Comparison of ENCODE assay signal across 8 cellular contexts in the genomic region with DNA sequence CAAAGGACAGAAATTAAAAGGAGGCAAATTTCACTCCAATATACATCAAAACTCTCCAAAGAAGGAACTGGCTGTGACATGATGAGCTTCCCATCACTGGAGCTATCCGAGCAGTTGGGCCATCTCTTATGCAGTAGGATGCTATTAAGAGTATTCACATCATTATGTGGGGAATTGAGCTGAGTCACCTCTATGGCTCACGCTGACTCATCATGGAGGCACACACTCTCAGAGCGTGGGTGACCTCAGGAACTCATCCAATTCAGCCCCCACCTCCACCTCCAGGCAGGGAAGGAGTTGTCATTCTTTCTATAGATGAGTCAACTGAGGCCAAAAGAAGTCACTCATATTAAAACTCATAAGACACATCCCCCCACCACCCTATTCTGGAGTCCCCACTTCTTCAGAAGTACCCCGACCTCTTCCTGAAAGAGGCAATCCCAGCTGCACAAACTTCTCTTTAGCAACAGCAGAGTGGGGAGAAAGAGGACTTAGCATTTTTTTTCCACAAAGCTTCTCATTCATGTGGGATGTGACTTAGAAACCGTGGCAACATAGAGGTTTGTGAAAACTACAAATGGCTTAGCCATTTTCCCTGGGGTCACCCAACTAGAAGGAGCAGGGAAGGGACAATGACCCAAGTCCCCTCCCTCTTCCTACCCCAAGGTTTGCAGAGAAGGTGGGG.
DNase-seq lines count a peak whose midpoint lies in the region; ATAC-seq lines count a peak whose summit lies in the region.
"Had no signal": no experiment of that assay in that cellular context is flagged by ENCODE, and none has a peak within 500 bp of the region (broad histone marks: within the 10 kb centered on the region; RNA-seq: fewer than 3 reads in every experiment).

No MANE protein-coding gene starts in this region.

- no peak overlapping the region for H3K4me3 Mint-ChIP-seq in activated naive CD8-positive, alpha-beta T cell treated with anti-CD3 and anti-CD28 coated beads, Interleukin-2, amount 50 U/mL, for 24 hours
- H3K4me3 Mint-ChIP-seq: T-cell had no signal

- H3K27me3 Mint-ChIP-seq in activated naive CD8-positive, alpha-beta T cell treated with anti-CD3 and anti-CD28 coated beads, Interleukin-2, amount 50 U/mL, for 24 hours = peaks cover 12% of the 10 kb centered on the region

- peak overlapping the region; percentile 2 for H3K27ac Mint-ChIP-seq in activated naive CD8-positive, alpha-beta T cell treated with anti-CD3 and anti-CD28 coated beads, Interleukin-2, amount 50 U/mL, for 24 hours
- H3K27ac Mint-ChIP-seq: T-cell had no signal

- H3K9me3 Mint-ChIP-seq in activated naive CD8-positive, alpha-beta T cell treated with anti-CD3 and anti-CD28 coated beads, Interleukin-2, amount 50 U/mL, for 24 hours = no peaks in the 10 kb centered on the region
- H3K9me3 Mint-ChIP-seq: T-cell had no signal

- peak; percentile 79 for ATAC-seq in GM19023 (IDR thresholded peaks at IDR 0.05; ENCODE audit: unreplicated experiment)
- peak; percentile 57 for ATAC-seq in HG03575 (IDR thresholded peaks at IDR 0.05; ENCODE audit: extremely low read depth, insufficient number of reproducible peaks, low FRiP score, unreplicated experiment)
- peak; percentile 83 for ATAC-seq in activated naive CD8-positive, alpha-beta T cell treated with anti-CD3 and anti-CD28 coated beads, Interleukin-2, amount 50 U/mL, for 24 hours

- peak; percentile 44 for DNase-seq in activated naive CD8-positive, alpha-beta T cell treated with anti-CD3 and anti-CD28 coated beads, Interleukin-2, amount 50 U/mL, for 24 hours
- DNase-seq in non-pigmented ciliary epithelial cell (ENCODE audit: low read depth) = peak; percentile 99
- DNase-seq in NCI-H2081 (lab: John Stamatoyannopoulos, UW) = no peak
- DNase-seq in NCI-H128 (lab: John Stamatoyannopoulos, UW; ENCODE audit: unreplicated experiment) = no peak
- DNase-seq in NCI-H526 (lab: John Stamatoyannopoulos, UW) = no peak
- DNase-seq: T-cell had no signal

- H3K36me3 Mint-ChIP-seq in activated naive CD8-positive, alpha-beta T cell treated with anti-CD3 and anti-CD28 coated beads, Interleukin-2, amount 50 U/mL, for 24 hours (ENCODE audit: low read depth) = no peaks in the 10 kb centered on the region
- H3K36me3 Mint-ChIP-seq: T-cell had no signal

- H3K4me1 Mint-ChIP-seq in activated naive CD8-positive, alpha-beta T cell treated with anti-CD3 and anti-CD28 coated beads, Interleukin-2, amount 50 U/mL, for 24 hours = peaks cover 15% of the 10 kb centered on the region
- H3K4me1 Mint-ChIP-seq: T-cell had no signal

Comparison
In these comparisons a context has a peak if more than half of its experiments do, and no peak if none do; other contexts are left out.
1. DNase-seq: peak in activated naive CD8-positive, alpha-beta T cell treated with anti-CD3 and anti-CD28 coated beads, Interleukin-2, amount 50 U/mL, for 24 hours (single experiment) and non-pigmented ciliary epithelial cell (single experiment); none in NCI-H2081 (0 of 2), NCI-H128 (single experiment) and NCI-H526 (0 of 2).
2. Peak in every context shown above with its lines, with median percentiles within 50 percentile points of each other: ATAC-seq.